Comparison of ENCODE assay signal across 3 cellular contexts in genomic region chr4:183130328-183131155, GRCh38.
TF ChIP-seq lines count a peak whose summit lies in the region.

No MANE protein-coding gene starts in this region.

TF ChIP-seq in liver, 16 proteins besides CTCF, POLR2A, EP300 and RAD21 (continued from another document):
- TF ChIP-seq REST (IDR thresholded peaks at IDR 0.05) = peak; percentile 27
- no peak for TF ChIP-seq MAX (IDR thresholded peaks at IDR 0.05)
- TF ChIP-seq GABPA (IDR thresholded peaks at IDR 0.05 in 1 of 2, conservative IDR thresholded peaks at IDR 0.05 in 1 of 2) = no peak
- TF ChIP-seq NR2F2 (IDR thresholded peaks at IDR 0.05) = no peak
- TF ChIP-seq EGR1 (IDR thresholded peaks at IDR 0.05; ENCODE audit: low read depth in 2 of 2) = no peak
- no peak for TF ChIP-seq TAF1 (conservative IDR thresholded peaks at IDR 0.05)
- no peak for TF ChIP-seq FOXA1 (IDR thresholded peaks at IDR 0.05)
- TF ChIP-seq ATF3 (IDR thresholded peaks at IDR 0.05) = no peak
- TF ChIP-seq HNF4G (IDR thresholded peaks at IDR 0.05) = no peak
- peak; percentile 23 to 50 for TF ChIP-seq HNF4A (conservative IDR thresholded peaks at IDR 0.05)
- TF ChIP-seq FOXA2 (IDR thresholded peaks at IDR 0.05) = peak; percentile 57
- peak; percentile 29 for TF ChIP-seq ZBTB33 (IDR thresholded peaks at IDR 0.05)
- peak; percentile 39 for TF ChIP-seq YY1 (IDR thresholded peaks at IDR 0.05)
- TF ChIP-seq JUND (IDR thresholded peaks at IDR 0.05) = peak in 1 of 2 donors; percentile 33
- TF ChIP-seq SP1 (IDR thresholded peaks at IDR 0.05) = no peak
TF ChIP-seq in liver: peak in this region for 7.

TF ChIP-seq in HepG2, 621 proteins besides CTCF, POLR2A, EP300 and RAD21 (continued from another document):
- TF ChIP-seq SMARCC2 (IDR thresholded peaks at IDR 0.05) = no peak
- TF ChIP-seq NCOR1 (IDR thresholded peaks at IDR 0.05; ENCODE audit: borderline replicate concordance, low read length) = no peak
- TF ChIP-seq BCLAF1 (IDR thresholded peaks at IDR 0.05) = no peak
- no peak for TF ChIP-seq ZNF260 (CRISPR knock-in tag; IDR thresholded peaks at IDR 0.05; ENCODE audit: borderline replicate concordance, low read depth)
- no peak for TF ChIP-seq ZFYVE20 (CRISPR knock-in tag; IDR thresholded peaks at IDR 0.05; ENCODE audit: borderline replicate concordance, low read depth)
- no peak for TF ChIP-seq ZSCAN25 (CRISPR knock-in tag; IDR thresholded peaks at IDR 0.05)
- TF ChIP-seq ZNF432 (CRISPR knock-in tag; IDR thresholded peaks at IDR 0.05; ENCODE audit: borderline replicate concordance) = no peak
- no peak for TF ChIP-seq ZNF687 (CRISPR knock-in tag; IDR thresholded peaks at IDR 0.05)

TF ChIP-seq in SK-N-SH treated with all-trans-retinoic acid at 6 μM for 48 hours, 23 proteins besides CTCF, POLR2A, EP300 and RAD21 (continued from another document):
- TF ChIP-seq POU6F1 (CRISPR knock-in tag; IDR thresholded peaks at IDR 0.05; ENCODE audit: borderline replicate concordance, low read depth) (no peak), GLIS3 (CRISPR knock-in tag; IDR thresholded peaks at IDR 0.05) (no peak), ZFP3 (CRISPR knock-in tag; IDR thresholded peaks at IDR 0.05) (no peak), CSDC2 (CRISPR knock-in tag; IDR thresholded peaks at IDR 0.05) (no peak)
